ENCODE assay signal across 25 cellular contexts in genomic region chr5:35009657-35010056, GRCh38. TPM values are rescaled to one million over a fixed set of nuclear protein-coding genes. Genes with fewer than 3 reads are reported as not detected.
"Had no signal": no experiment of that assay in that cellular context is flagged by ENCODE, and none has a peak within 500 bp of the region (broad histone marks: within the 10 kb centered on the region; RNA-seq: fewer than 3 reads in every experiment).

No MANE protein-coding gene starts in this region.

- H3K27ac Mint-ChIP-seq: activated CD4-positive, alpha-beta T cell treated with anti-CD3 and anti-CD28 coated beads, Interleukin-2, amount 10 ng/mL, durations not matched to agents 24 days and 14 days; activated CD8-positive, alpha-beta T cell treated with anti-CD3 and anti-CD28 coated beads, Interleukin-2, amount 10 ng/mL, durations not matched to agents 7 days and 5 days; activated T-cell treated with anti-CD3 and anti-CD28 coated beads, Interleukin-2, amount 50 U/mL, for 24 hours; effector memory CD8-positive, alpha-beta T cell; nephron progenitor cell; stimulated activated naive CD8-positive, alpha-beta T cell treated with anti-CD3 and anti-CD28 coated beads, Interleukin-15, amount 100 ng/mL, for 72 hours had no signal

- FAIRE-seq: astrocyte, bronchial epithelial cell had no signal

- H3K4me3 Mint-ChIP-seq: activated CD4-positive, alpha-beta T cell treated with anti-CD3 and anti-CD28 coated beads, Interleukin-2, amount 10 ng/mL, durations not matched to agents 24 days and 14 days; activated CD8-positive, alpha-beta T cell treated with anti-CD3 and anti-CD28 coated beads, Interleukin-2, amount 10 ng/mL, durations not matched to agents 7 days and 5 days; activated T-cell treated with anti-CD3 and anti-CD28 coated beads, Interleukin-2, amount 50 U/mL, for 24 hours; effector memory CD8-positive, alpha-beta T cell; nephron progenitor cell; stimulated activated naive CD8-positive, alpha-beta T cell treated with anti-CD3 and anti-CD28 coated beads, Interleukin-15, amount 100 ng/mL, for 72 hours had no signal

- H3K9me3 Mint-ChIP-seq: activated CD4-positive, alpha-beta T cell treated with anti-CD3 and anti-CD28 coated beads, Interleukin-2, amount 10 ng/mL, durations not matched to agents 24 days and 14 days; activated T-cell treated with anti-CD3 and anti-CD28 coated beads, Interleukin-2, amount 50 U/mL, for 24 hours; effector memory CD8-positive, alpha-beta T cell; nephron progenitor cell; stimulated activated naive CD8-positive, alpha-beta T cell treated with anti-CD3 and anti-CD28 coated beads, Interleukin-15, amount 100 ng/mL, for 72 hours had no signal

- DNase-seq: activated CD4-positive, alpha-beta T cell treated with anti-CD3 and anti-CD28 coated beads, Interleukin-2, amount 10 ng/mL, durations not matched to agents 24 days and 14 days; activated CD4-positive, CD25-positive, alpha-beta regulatory T cell; activated CD8-positive, alpha-beta T cell treated with anti-CD3 and anti-CD28 coated beads, Interleukin-2, amount 10 ng/mL, durations not matched to agents 7 days and 5 days; activated naive CD4-positive, alpha-beta T cell treated with anti-CD3 and anti-CD28 coated beads, Interleukin-2, amount 50 U/mL, for 16 hours; activated T-cell treated with anti-CD3 and anti-CD28 coated beads, Interleukin-2, amount 50 U/mL, for 24 hours; effector memory CD8-positive, alpha-beta T cell; nephron progenitor cell; nucleus accumbens; posterior cingulate gyrus; stimulated activated CD4-positive, alpha-beta T cell treated with anti-CD3 and anti-CD28 coated beads, Interleukin-2, amount 100 ng/mL, for 48 hours; stimulated activated naive CD8-positive, alpha-beta T cell treated with anti-CD3 and anti-CD28 coated beads, Interleukin-15, amount 100 ng/mL, for 72 hours; T-helper 1 cell; T-helper 9 cell; trophoblast cell had no signal

- H3K4me1 Mint-ChIP-seq: activated CD4-positive, alpha-beta T cell treated with anti-CD3 and anti-CD28 coated beads, Interleukin-2, amount 10 ng/mL, durations not matched to agents 24 days and 14 days; nephron progenitor cell; stimulated activated naive CD8-positive, alpha-beta T cell treated with anti-CD3 and anti-CD28 coated beads, Interleukin-15, amount 100 ng/mL, for 72 hours had no signal

- H3K4me3 ChIP-seq: gastroesophageal sphincter, skin epidermis, suprapubic skin had no signal

RNA-seq across cellular contexts. Expression of gene AGXT2, which starts 38.1 kb away (rescaled TPM):
- total RNA-seq: activated CD4-positive, alpha-beta T cell treated with anti-CD3 and anti-CD28 coated beads, Interleukin-2, amount 10 ng/mL, durations not matched to agents 24 days and 14 days; activated CD8-positive, alpha-beta T cell treated with anti-CD3 and anti-CD28 coated beads, Interleukin-2, amount 10 ng/mL, durations not matched to agents 7 days and 5 days; astrocyte; bronchial epithelial cell; chondrocyte; dermis microvascular lymphatic vessel endothelial cell; fibroblast of lung; gastroesophageal sphincter; lung microvascular endothelial cell; myocyte; suprapubic skin had no signal
- polyA plus RNA-seq: adipose tissue, fibroblast of lung had no signal
